ENCODE assay signal across 11 cellular contexts in the genomic region with DNA sequence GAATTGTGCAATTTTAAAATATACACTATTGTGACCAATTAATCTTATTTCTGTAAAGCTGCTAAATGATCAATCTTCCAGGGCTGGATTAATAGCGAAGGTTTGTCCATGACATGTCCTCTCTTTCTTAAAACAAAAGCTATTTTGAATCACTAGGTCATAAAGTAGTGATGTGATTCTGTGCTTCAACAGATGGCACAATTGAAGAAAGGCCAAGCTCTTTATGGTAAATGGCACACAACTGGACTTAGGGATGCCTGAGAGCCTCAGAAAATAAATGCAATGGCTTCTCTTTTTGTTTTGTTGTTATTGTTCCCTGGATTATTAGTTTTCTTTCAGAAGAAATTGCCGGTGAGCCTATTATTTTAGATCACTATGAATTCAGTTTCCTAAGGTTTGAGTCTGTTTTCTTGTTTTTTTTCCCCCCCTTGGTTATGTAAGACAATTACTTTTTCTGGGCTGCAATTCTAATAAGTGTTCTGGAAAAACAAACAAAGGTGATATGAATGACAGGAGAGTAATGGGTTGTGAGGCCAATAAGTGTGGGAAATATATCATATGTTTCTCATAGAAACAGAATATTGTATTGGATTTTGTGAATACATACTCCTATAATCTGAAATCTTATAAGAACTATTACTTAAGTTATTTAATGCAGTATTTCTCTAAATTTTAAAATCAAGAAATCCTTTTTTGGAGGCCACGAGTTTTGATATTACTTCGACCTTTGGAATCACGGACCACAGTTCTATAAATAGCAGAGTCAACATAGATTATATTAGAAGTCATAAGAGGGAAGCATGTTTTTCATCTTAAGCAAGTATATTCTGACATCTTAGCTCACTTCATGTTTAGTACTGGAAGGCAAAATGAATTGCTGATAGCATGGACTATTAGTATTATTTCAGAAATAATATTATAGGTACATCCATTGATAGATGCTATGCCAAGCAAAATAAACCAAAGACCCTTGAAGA. TPM values are rescaled to one million over a fixed set of nuclear protein-coding genes. Genes with fewer than 3 reads are reported as not detected.
"Had no signal": no experiment of that assay in that cellular context is flagged by ENCODE, and none has a peak within 500 bp of the region (broad histone marks: within the 10 kb centered on the region; RNA-seq: fewer than 3 reads in every experiment).

No MANE protein-coding gene starts in this region.

- H3K27ac ChIP-seq: HL-60, KMS-11 had no signal

- H2AFZ ChIP-seq: GM23338 had no signal

- ATAC-seq: GM23338, HepG2 had no signal

- DNase-seq: H9, HCEC 1CT, KBM-7 had no signal

- H3K4me2 ChIP-seq: GM23338, KMS-11 had no signal

- FAIRE-seq: H1, H54, HepG2 had no signal

- H3K4me3 ChIP-seq: GM23338 had no signal

- H3K9ac ChIP-seq: KMS-11 had no signal

RNA-seq across cellular contexts. Expression of a gene that starts 16.8 kb away (rescaled TPM):
- total RNA-seq: HepG2, HT1080 had no signal
- polyA plus RNA-seq: HepG2, IgD-negative memory B cell had no signal
